Comparison of ENCODE assay signal across 8 cellular contexts in the genomic region with DNA sequence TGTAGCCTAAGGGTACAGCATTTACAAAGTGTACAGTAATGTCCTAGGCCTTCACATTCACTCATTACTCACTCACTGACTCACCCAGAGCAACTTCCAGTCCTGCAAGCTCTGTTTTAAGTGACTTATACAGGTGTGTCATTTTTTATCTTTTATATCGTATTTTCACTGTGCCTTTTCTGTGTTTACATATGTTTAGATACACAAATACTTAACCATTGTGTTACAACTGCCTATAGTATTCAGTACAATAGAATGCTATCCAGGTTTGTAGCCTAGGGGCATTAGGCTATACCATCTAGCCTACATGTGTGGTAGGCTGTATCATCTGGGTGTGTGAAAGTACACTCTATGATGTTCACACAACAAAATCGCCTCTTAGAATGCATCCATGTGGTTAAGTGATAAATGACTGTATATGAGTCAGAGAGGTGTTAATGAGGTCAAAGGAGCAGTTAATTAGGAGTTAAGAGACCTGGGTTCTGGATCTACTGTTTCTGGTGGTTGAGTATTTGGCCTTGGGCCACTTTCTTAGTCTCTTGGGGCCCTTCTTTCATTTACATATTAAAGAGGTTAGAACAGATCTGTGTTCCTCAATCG.
DNase-seq lines count a peak whose midpoint lies in the region; ATAC-seq, FAIRE-seq and TF ChIP-seq lines count a peak whose summit lies in the region.
"Had no signal": no experiment of that assay in that cellular context is flagged by ENCODE, and none has a peak within 500 bp of the region (broad histone marks: within the 10 kb centered on the region; RNA-seq: fewer than 3 reads in every experiment).

No MANE protein-coding gene starts in this region.

- FAIRE-seq in astrocyte (lab: Jason Lieb, UNC) = no peak

- H3K79me2 ChIP-seq in astrocyte (ENCODE audit: insufficient read depth, low read length) = no peaks in the 10 kb centered on the region

- H3K4me1 Mint-ChIP-seq in astrocyte (ENCODE audit: low read depth, unreplicated experiment) = peaks cover 4% of the 10 kb centered on the region
- H3K4me1 Mint-ChIP-seq in nephron progenitor cell = peaks cover 5% of the 10 kb centered on the region

- H3K27me3 ChIP-seq in astrocyte (ENCODE audit: insufficient read depth, low read length) = no peaks in the 10 kb centered on the region

- H3K27me3 Mint-ChIP-seq in astrocyte (ENCODE audit: low read depth, unreplicated experiment) (peaks cover 3% of the 10 kb centered on the region), nephron progenitor cell (ENCODE audit: low read depth, poor library complexity) (no peaks in the 10 kb centered on the region)

- H3K36me3 ChIP-seq in astrocyte (ENCODE audit: insufficient read depth, low read length) = no peaks in the 10 kb centered on the region

- peak overlapping the region; percentile 9 for H3K4me2 ChIP-seq in astrocyte (ENCODE audit: low read length)

- H3K9me3 ChIP-seq in astrocyte (ENCODE audit: insufficient read depth, low read depth, low read length) = no peaks in the 10 kb centered on the region

- H3K36me3 Mint-ChIP-seq in astrocyte (ENCODE audit: low read depth, unreplicated experiment) (no peaks in the 10 kb centered on the region), nephron progenitor cell (ENCODE audit: low read depth) (peaks cover 84% of the 10 kb centered on the region)

- H3K27ac Mint-ChIP-seq in astrocyte (ENCODE audit: unreplicated experiment) = no peak overlapping the region
- peak overlapping the region; percentile 51 for H3K27ac Mint-ChIP-seq in nephron progenitor cell

- H3K4me3 Mint-ChIP-seq in astrocyte (ENCODE audit: unreplicated experiment) (no peak overlapping the region), nephron progenitor cell (no peak overlapping the region)

- peak; percentile 36 for DNase-seq in GM04504 (ENCODE audit: low read depth)
- peak; percentile 72 for DNase-seq in LoVo (ENCODE audit: low spot score)
- DNase-seq in astrocyte (ENCODE audit: low read depth) = peak; percentile 75
- no peak for DNase-seq in nephron progenitor cell
- DNase-seq in D341Med (ENCODE audit: low spot score) = no peak
- DNase-seq: NCI-H2029 treated with DMSO at 0.1 percent for 48 hours had no signal

- no peaks in the 10 kb centered on the region for H3K9me3 Mint-ChIP-seq in astrocyte (ENCODE audit: unreplicated experiment)
- no peaks in the 10 kb centered on the region for H3K9me3 Mint-ChIP-seq in nephron progenitor cell

- H4K20me1 ChIP-seq in astrocyte (ENCODE audit: insufficient read depth, low read length) = no peaks in the 10 kb centered on the region

- peaks cover 6% of the 10 kb centered on the region for H3K4me1 ChIP-seq in astrocyte (ENCODE audit: insufficient read depth, low read length)

- H2AFZ ChIP-seq in astrocyte (ENCODE audit: low read depth, low read length) = no peak overlapping the region

- TF ChIP-seq CTCF in astrocyte (IDR thresholded peaks at IDR 0.05; ENCODE audit: insufficient read depth, low read depth, low read length) (no peak), nephron progenitor cell (IDR thresholded peaks at IDR 0.05) (no peak)

- H3K27ac ChIP-seq in astrocyte (ENCODE audit: low read depth, low read length) = peak overlapping the region; percentile 8

- ATAC-seq in HG02981 (IDR thresholded peaks at IDR 0.05; ENCODE audit: unreplicated experiment) = no peak
- ATAC-seq in GM21423 (IDR thresholded peaks at IDR 0.05; ENCODE audit: unreplicated experiment) = no peak

- no peak overlapping the region for H3K4me3 ChIP-seq in astrocyte (ENCODE audit: insufficient read depth, low read depth, low read length)

- H3K9ac ChIP-seq in astrocyte (ENCODE audit: low read length) = no peak overlapping the region

Comparison
In these comparisons a context has a peak if more than half of its experiments do, and no peak if none do; other contexts are left out.
1. DNase-seq: peak in GM04504 (single experiment), LoVo (single experiment) and astrocyte (single experiment); none in nephron progenitor cell (single experiment) and D341Med (single experiment).